2 cellular contexts compared by ENCODE assay signal in the genomic region with DNA sequence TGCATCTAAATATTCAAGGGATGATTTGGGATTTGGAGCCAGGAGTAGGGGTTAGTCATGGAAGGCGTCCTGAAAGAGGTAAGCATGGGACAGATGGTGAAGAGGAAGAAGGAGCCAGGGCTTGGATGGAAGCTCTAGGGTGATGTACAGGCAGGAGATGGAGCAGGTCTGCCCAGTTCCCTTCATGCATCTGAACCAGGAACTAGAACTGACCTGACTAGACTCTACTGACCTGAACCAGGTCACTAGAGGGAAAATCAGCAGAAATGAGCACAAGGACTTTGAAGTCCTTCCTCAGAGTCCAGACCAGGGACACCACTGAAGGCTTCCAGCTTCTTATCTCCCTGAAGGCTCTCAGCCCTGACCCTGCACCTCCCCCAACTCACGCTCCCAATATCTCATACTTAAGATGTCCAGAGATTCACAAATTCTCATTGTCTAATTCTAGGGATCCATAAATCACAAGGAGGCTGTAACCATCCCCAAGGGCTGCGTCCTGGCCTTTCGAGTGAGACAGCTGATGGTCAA.
A peak's percentile ranks its signal among the peaks of the same experiment; 100 is the strongest.
TF ChIP-seq lines count a peak whose summit lies in the region.

No MANE protein-coding gene starts in this region.

TF ChIP-seq in IMR-90, 13 proteins besides CTCF, POLR2A, EP300 and RAD21:
- no peak for TF ChIP-seq NFE2L2 (IDR thresholded peaks at IDR 0.05; ENCODE audit: low read depth, low read length)
- no peak for TF ChIP-seq MAZ (IDR thresholded peaks at IDR 0.05; ENCODE audit: borderline replicate concordance, low read depth, low read length)
- TF ChIP-seq, protein P1, sequence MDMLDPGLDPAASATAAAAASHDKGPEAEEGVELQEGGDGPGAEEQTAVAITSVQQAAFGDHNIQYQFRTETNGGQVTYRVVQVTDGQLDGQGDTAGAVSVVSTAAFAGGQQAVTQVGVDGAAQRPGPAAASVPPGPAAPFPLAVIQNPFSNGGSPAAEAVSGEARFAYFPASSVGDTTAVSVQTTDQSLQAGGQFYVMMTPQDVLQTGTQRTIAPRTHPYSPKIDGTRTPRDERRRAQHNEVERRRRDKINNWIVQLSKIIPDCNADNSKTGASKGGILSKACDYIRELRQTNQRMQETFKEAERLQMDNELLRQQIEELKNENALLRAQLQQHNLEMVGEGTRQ (IDR thresholded peaks at IDR 0.05; ENCODE audit: low read depth, low read length), result no peak
- no peak for TF ChIP-seq ELK1 (IDR thresholded peaks at IDR 0.05; ENCODE audit: borderline replicate concordance, low read depth, low read length)
- no peak for TF ChIP-seq BHLHE40 (IDR thresholded peaks at IDR 0.05; ENCODE audit: low read depth, low read length)
- no peak for TF ChIP-seq CEBPB (IDR thresholded peaks at IDR 0.05; ENCODE audit: low read depth, low read length)
- TF ChIP-seq FOS (IDR thresholded peaks at IDR 0.05; ENCODE audit: low read depth, low read length), result no peak
- TF ChIP-seq MAFK (IDR thresholded peaks at IDR 0.05; ENCODE audit: low read depth, low read length), result no peak
- no peak for TF ChIP-seq RFX5 (IDR thresholded peaks at IDR 0.05; ENCODE audit: low read depth, low read length)
- TF ChIP-seq RCOR1 (IDR thresholded peaks at IDR 0.05; ENCODE audit: insufficient replicate concordance, low read length), result no peak

TF ChIP-seq in K562, 482 proteins besides CTCF, POLR2A, EP300 and RAD21:
- TF ChIP-seq DPF2 (IDR thresholded peaks at IDR 0.05), result peak; percentile 18; the same call in 1 of the 2 replicates
- TF ChIP-seq SAP30 (IDR thresholded peaks at IDR 0.05; ENCODE audit: borderline replicate concordance, insufficient read depth, low read depth, low read length, poor library complexity, severe bottlenecking), result no peak
- TF ChIP-seq MEIS2 (IDR thresholded peaks at IDR 0.05; ENCODE audit: partially characterized antibody), result peak; percentile 38
- TF ChIP-seq PHF21A (IDR thresholded peaks at IDR 0.05; ENCODE audit: borderline replicate concordance, low read depth), result peak; percentile 36; the same call in 1 of the 2 replicates
- TF ChIP-seq HMG20A (CRISPR knock-in tag; conservative IDR thresholded peaks at IDR 0.05), result no peak
- 0 out of 2 replicates have a peak, but pooled peaks have one; percentile 21 for TF ChIP-seq LEF1 (IDR thresholded peaks at IDR 0.05)
- TF ChIP-seq, protein P2, sequence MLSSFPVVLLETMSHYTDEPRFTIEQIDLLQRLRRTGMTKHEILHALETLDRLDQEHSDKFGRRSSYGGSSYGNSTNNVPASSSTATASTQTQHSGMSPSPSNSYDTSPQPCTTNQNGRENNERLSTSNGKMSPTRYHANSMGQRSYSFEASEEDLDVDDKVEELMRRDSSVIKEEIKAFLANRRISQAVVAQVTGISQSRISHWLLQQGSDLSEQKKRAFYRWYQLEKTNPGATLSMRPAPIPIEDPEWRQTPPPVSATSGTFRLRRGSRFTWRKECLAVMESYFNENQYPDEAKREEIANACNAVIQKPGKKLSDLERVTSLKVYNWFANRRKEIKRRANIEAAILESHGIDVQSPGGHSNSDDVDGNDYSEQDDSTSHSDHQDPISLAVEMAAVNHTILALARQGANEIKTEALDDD (IDR thresholded peaks at IDR 0.05), result peak; percentile 74
- peak; percentile 17; the same call in 1 of the 2 replicates for TF ChIP-seq TCF3 (CRISPR knock-in tag; IDR thresholded peaks at IDR 0.05)
- no peak for TF ChIP-seq MXD1 (CRISPR knock-in tag; IDR thresholded peaks at IDR 0.05; ENCODE audit: borderline replicate concordance, poor library complexity, severe bottlenecking)
- TF ChIP-seq CBFA2T3 (IDR thresholded peaks at IDR 0.05), result 0 out of 2 replicates have a peak, but pooled peaks have one; percentile 18
